In the genomic region with DNA sequence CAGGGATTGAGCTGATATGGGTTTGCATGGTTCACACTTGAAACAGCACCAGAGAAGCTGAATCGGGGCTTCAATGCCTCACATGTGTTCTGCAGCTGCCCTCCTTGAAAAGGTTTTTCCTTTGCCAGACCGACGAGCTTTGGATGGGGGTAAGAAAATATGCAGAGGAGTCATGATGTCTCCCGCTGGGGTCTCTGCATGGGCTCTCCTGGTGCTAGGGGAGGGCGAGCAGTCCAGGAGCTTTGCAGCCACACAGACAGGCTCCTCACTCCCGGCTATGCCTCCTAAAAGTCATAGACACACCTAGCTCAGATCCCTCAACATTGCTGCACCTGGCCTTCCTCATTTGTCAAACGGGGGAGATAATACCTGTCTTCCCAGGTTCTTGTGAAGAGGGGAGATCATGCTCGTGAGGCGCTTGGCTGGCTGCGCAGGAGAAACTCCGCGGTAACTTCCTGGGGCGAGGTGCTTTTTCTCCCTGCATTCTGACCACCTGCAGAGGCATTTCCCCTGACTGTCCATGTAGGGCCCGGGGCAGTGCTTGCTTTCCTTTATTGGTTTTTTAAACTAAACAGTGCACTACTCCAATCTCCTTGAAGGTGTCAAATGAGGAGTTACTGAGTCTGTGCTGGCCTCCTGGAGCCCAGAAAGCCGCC, we compare ENCODE assay signal across 8 cellular contexts.
DNase-seq lines count a peak whose midpoint lies in the region; ATAC-seq and TF ChIP-seq lines count a peak whose summit lies in the region.

No MANE protein-coding gene starts in this region.

- H2BK15ac ChIP-seq in mesendoderm (replicated peaks; ENCODE audit: low read depth) = no peak overlapping the region

- no peak overlapping the region for H4K5ac ChIP-seq in mesendoderm (ENCODE audit: low read length)

- H3K79me2 ChIP-seq in OCI-LY3 (ENCODE audit: low read length) = no peaks in the 10 kb centered on the region
- no peaks in the 10 kb centered on the region for H3K79me2 ChIP-seq in mesendoderm (ENCODE audit: control insufficient read depth, insufficient read depth, low read length)

- H3K4ac ChIP-seq in mesendoderm (ENCODE audit: low read depth, low read length) = peak overlapping the region; percentile 29

- H3K23ac ChIP-seq in mesendoderm (ENCODE audit: low read length) = no peak overlapping the region

- H3K18ac ChIP-seq in mesendoderm (ENCODE audit: low read length) = peak overlapping the region; percentile 69

- no peak overlapping the region for H2BK120ac ChIP-seq in mesendoderm (ENCODE audit: low read depth, low read length)

- ATAC-seq in GM19023 (IDR thresholded peaks at IDR 0.05; ENCODE audit: unreplicated experiment) = peak; percentile 32
- peak; percentile 21 for ATAC-seq in HG02571 (IDR thresholded peaks at IDR 0.05; ENCODE audit: unreplicated experiment)
- no peak for ATAC-seq in upper lobe of left lung (ENCODE audit: low FRiP score in 2 of 2)

- no CpG with 5 or more reads among the region's 15 CpGs for WGBS in mesendoderm (ENCODE audit: extremely low coverage, insufficient coverage, low lambda C conversion rate)
- WGBS in upper lobe of left lung, 2 donors = 47 to 48% methylated on average over 15 of the region's 15 CpGs

- no peak overlapping the region for H2AK5ac ChIP-seq in mesendoderm (ENCODE audit: low read length)

- H3K4me1 ChIP-seq in OCI-LY3 (ENCODE audit: low read length) (peaks cover 15% of the 10 kb centered on the region), mesendoderm (ENCODE audit: control insufficient read depth, low read depth, low read length) (peaks cover 22% of the 10 kb centered on the region), upper lobe of left lung (peaks cover 12 to 22% (median 18%) of the 10 kb centered on the region in 4 donors)

- H3K4me2 ChIP-seq in OCI-LY3 (ENCODE audit: low read length) (peak overlapping the region; percentile 63), mesendoderm (ENCODE audit: low read length) (peak overlapping the region; percentile 9)

- peak overlapping the region; percentile 16 for H3K9ac ChIP-seq in OCI-LY3 (ENCODE audit: low read length)
- H3K9ac ChIP-seq in mesendoderm (ENCODE audit: low read length) = peak overlapping the region; percentile 3

- no peak for DNase-seq in mesendoderm
- DNase-seq in central memory CD4-positive, alpha-beta T cell = no peak
- no peak for DNase-seq in upper lobe of left lung
- no peak for DNase-seq in GM19238 (ENCODE audit: insufficient read length, low spot score)
- DNase-seq in SKM-1 (lab: John Stamatoyannopoulos, UW; ENCODE audit: unreplicated experiment) = no peak

- H2AFZ ChIP-seq in OCI-LY3 (ENCODE audit: low read depth, low read length) = peak overlapping the region; percentile 64

- H3K4me3 ChIP-seq in OCI-LY3 (ENCODE audit: low read length) = no peak overlapping the region
- H3K4me3 ChIP-seq in mesendoderm (ENCODE audit: low read length) = no peak overlapping the region
- H3K4me3 ChIP-seq in upper lobe of left lung = no peak overlapping the region

- H3K27me3 ChIP-seq in OCI-LY3 (ENCODE audit: low read depth, low read length) (no peaks in the 10 kb centered on the region), mesendoderm (ENCODE audit: insufficient read depth, low read length, poor library complexity) (no peaks in the 10 kb centered on the region), upper lobe of left lung (no peaks in the 10 kb centered on the region)

- TF ChIP-seq POLR2A in upper lobe of left lung (IDR thresholded peaks at IDR 0.05) = no peak

- peaks cover 2% of the 10 kb centered on the region for H3K79me1 ChIP-seq in mesendoderm (ENCODE audit: low read length)

- no peak overlapping the region for H4K8ac ChIP-seq in mesendoderm (ENCODE audit: low read depth, low read length)

- TF ChIP-seq CTCF in OCI-LY3 (IDR thresholded peaks at IDR 0.05; ENCODE audit: low read depth, low read length) (no peak), upper lobe of left lung (IDR thresholded peaks at IDR 0.05) (no peak)

- TF ChIP-seq EP300 in upper lobe of left lung (IDR thresholded peaks at IDR 0.05) = no peak

- H2BK5ac ChIP-seq in mesendoderm (ENCODE audit: low read length) = no peak overlapping the region

- H3K9me3 ChIP-seq in OCI-LY3 (ENCODE audit: insufficient read depth, low read length) (no peaks in the 10 kb centered on the region), upper lobe of left lung (no peaks in the 10 kb centered on the region)

- H3K27ac ChIP-seq in OCI-LY3 (ENCODE audit: low read length) = no peak overlapping the region
- H3K27ac ChIP-seq in mesendoderm (ENCODE audit: low read depth, low read length) = peak overlapping the region; percentile 58
- H3K27ac ChIP-seq in upper lobe of left lung = no peak overlapping the region

- H4K20me1 ChIP-seq in OCI-LY3 (ENCODE audit: insufficient read depth, low read length) = no peaks in the 10 kb centered on the region

- peak overlapping the region; percentile 63 for H3K56ac ChIP-seq in mesendoderm (ENCODE audit: low read length)

- no peaks in the 10 kb centered on the region for H3K36me3 ChIP-seq in OCI-LY3 (replicated peaks; ENCODE audit: low read depth, low read length)
- no peaks in the 10 kb centered on the region for H3K36me3 ChIP-seq in mesendoderm (ENCODE audit: control insufficient read depth, insufficient read depth, low read length)
- peaks cover 0 to 11% (median 0%) of the 10 kb centered on the region in 4 donors for H3K36me3 ChIP-seq in upper lobe of left lung

Comparison
In these comparisons a context has a peak if more than half of its experiments do, and no peak if none do; other contexts are left out.
1. ATAC-seq: peak in GM19023 (single experiment) and HG02571 (single experiment); none in upper lobe of left lung (0 of 2).